11 cellular contexts compared by ENCODE assay signal in the genomic region with DNA sequence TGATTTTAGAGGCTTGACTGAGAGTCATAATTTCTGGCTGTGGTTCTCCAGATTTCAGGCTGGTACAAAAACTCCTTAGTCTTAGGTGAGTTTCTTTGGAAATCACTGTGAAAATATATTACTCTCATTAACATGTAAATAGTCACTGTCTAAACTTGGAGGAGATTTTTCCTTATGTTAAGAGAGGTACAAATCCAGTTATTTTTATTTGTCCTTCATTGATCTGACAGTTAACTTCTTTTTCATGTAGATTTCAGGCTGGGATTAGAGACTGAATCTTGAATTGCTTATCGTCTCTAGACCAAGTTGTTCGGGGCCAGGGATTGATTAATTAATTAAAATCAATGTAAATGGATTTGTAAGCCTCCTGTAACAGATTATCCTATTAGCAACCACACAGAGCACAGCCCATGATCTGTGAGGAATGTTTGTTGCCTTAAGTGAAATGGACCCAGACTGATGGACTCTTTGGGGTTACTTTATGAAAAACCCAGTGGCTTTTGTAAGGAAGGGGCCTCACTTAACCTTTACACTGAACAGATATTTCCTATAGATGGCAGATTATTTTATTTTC. TPM values are rescaled to one million over a fixed set of nuclear protein-coding genes. Genes with fewer than 3 reads are reported as not detected.
DNase-seq lines count a peak whose midpoint lies in the region; ATAC-seq and TF ChIP-seq lines count a peak whose summit lies in the region.
"Had no signal": no experiment of that assay in that cellular context is flagged by ENCODE, and none has a peak within 500 bp of the region (broad histone marks: within the 10 kb centered on the region; RNA-seq: fewer than 3 reads in every experiment).

No MANE protein-coding gene starts in this region.

- 56 to 69% (median 66%) methylated on average over 2 of the region's 2 CpGs for WGBS in heart left ventricle, 4 donors
- WGBS in esophagus squamous epithelium, 2 donors, result 65 to 67% methylated on average over 2 of the region's 2 CpGs
- 39 to 45% methylated on average over 2 of the region's 2 CpGs for WGBS in aorta, 2 donors

- CTCF ChIA-PET in naive thymus-derived CD4-positive, alpha-beta T cell (lab: Charles Lee), result no interaction called here

- no peak for ATAC-seq in heart left ventricle
- no peak for ATAC-seq in Right ventricle myocardium inferior
- ATAC-seq in aorta (ENCODE audit: low FRiP score), result no peak
- no peak for ATAC-seq in naive thymus-derived CD4-positive, alpha-beta T cell

- H3K27me3 ChIP-seq in heart left ventricle (peaks cover 0 to 15% (median 0%) of the 10 kb centered on the region in 9 donors), esophagus squamous epithelium (no peaks in the 10 kb centered on the region), aorta (ENCODE audit: control insufficient read depth in 1 of 2, insufficient read depth in 2 of 2, low read length in 1 of 2) (no peaks in the 10 kb centered on the region)
- peaks cover 0 to 6% of the 10 kb centered on the region in 2 donors for H3K27me3 ChIP-seq in naive thymus-derived CD4-positive, alpha-beta T cell (ENCODE audit: control insufficient read depth in 2 of 2, insufficient read depth in 2 of 2, low read length in 2 of 2)

- no peaks in the 10 kb centered on the region for H3K27me3 Mint-ChIP-seq in osteocyte (ENCODE audit: unreplicated experiment)
- H3K27me3 Mint-ChIP-seq in naive thymus-derived CD4-positive, alpha-beta T cell, result peaks cover 67 to 86% (median 75%) of the 10 kb centered on the region in 5 donors

- peaks cover 22 to 73% (median 57%) of the 10 kb centered on the region in 12 donors for H3K4me1 ChIP-seq in heart left ventricle
- peaks cover 22 to 81% (median 46%) of the 10 kb centered on the region in 3 donors for H3K4me1 ChIP-seq in esophagus squamous epithelium
- peaks cover 3 to 12% of the 10 kb centered on the region in 2 donors for H3K4me1 ChIP-seq in aorta (ENCODE audit: control insufficient read depth in 1 of 2, insufficient read depth in 2 of 2, low read length in 2 of 2)
- H3K4me1 ChIP-seq in naive thymus-derived CD4-positive, alpha-beta T cell (ENCODE audit: control insufficient read depth in 2 of 2, insufficient read depth in 2 of 2, low read length in 2 of 2), result peaks cover 0 to 5% of the 10 kb centered on the region in 2 donors

- H3K27ac ChIP-seq in heart left ventricle (peak overlapping the region in 11 of 12 donors; percentile 72 to 92 (median 89)), esophagus squamous epithelium (peak overlapping the region; percentile 89 to 95 (median 92)), aorta (ENCODE audit: low read depth in 1 of 2, low read length in 2 of 2) (peak overlapping the region; percentile 25 to 99)
- no peak overlapping the region for H3K27ac ChIP-seq in naive thymus-derived CD4-positive, alpha-beta T cell (ENCODE audit: low read depth, low read length)

- POLR2A ChIA-PET in naive thymus-derived CD4-positive, alpha-beta T cell (lab: Charles Lee), result no interaction called here

- H3K9me3 Mint-ChIP-seq in osteocyte (ENCODE audit: unreplicated experiment), result no peaks in the 10 kb centered on the region
- H3K9me3 Mint-ChIP-seq in naive thymus-derived CD4-positive, alpha-beta T cell, result no peaks in the 10 kb centered on the region
- H3K9me3 Mint-ChIP-seq: activated CD4-positive, alpha-beta T cell treated with anti-CD3 and anti-CD28 coated beads, Interleukin-2, amount 10 ng/mL, durations not matched to agents 24 days and 14 days had no signal

- peaks cover 88% of the 10 kb centered on the region for H3K4me1 Mint-ChIP-seq in osteocyte (ENCODE audit: unreplicated experiment)
- H3K4me1 Mint-ChIP-seq in naive thymus-derived CD4-positive, alpha-beta T cell, result peaks cover 6 to 22% (median 11%) of the 10 kb centered on the region in 7 donors

- no peak overlapping the region for H3K4me3 ChIP-seq in heart left ventricle
- H3K4me3 ChIP-seq in esophagus squamous epithelium, result no peak overlapping the region
- no peak overlapping the region for H3K4me3 ChIP-seq in aorta (ENCODE audit: low read length in 2 of 2)
- H3K4me3 ChIP-seq in naive thymus-derived CD4-positive, alpha-beta T cell (ENCODE audit: low read length), result no peak overlapping the region

- H3K36me3 Mint-ChIP-seq in osteocyte (ENCODE audit: unreplicated experiment), result peaks cover 3% of the 10 kb centered on the region
- H3K36me3 Mint-ChIP-seq in naive thymus-derived CD4-positive, alpha-beta T cell, result no peaks in the 10 kb centered on the region

- TF ChIP-seq CTCF in heart left ventricle (IDR thresholded peaks at IDR 0.05), result no peak
- no peak for TF ChIP-seq CTCF in esophagus squamous epithelium (IDR thresholded peaks at IDR 0.05)
- no peak for TF ChIP-seq CTCF in osteocyte (IDR thresholded peaks at IDR 0.05)

- intact Hi-C loops in heart left ventricle (cut with DNase I), result no loop called here
- intact Hi-C loops in Right ventricle myocardium inferior (cut with DNase I), result no loop called here
- intact Hi-C loops in esophagus squamous epithelium (cut with DNase I), result no loop called here
- intact Hi-C loops in aorta (cut with DNase I), result loop anchor here in 1 of 2 donors (10.0 kb wide), 1 partner anchor 69 kb away; no protein-coding TSS in a partner anchor
- intact Hi-C loops in naive thymus-derived CD4-positive, alpha-beta T cell (cut with micrococcal nuclease), result no loop called here

- no peaks in the 10 kb centered on the region for H3K9me3 ChIP-seq in heart left ventricle
- H3K9me3 ChIP-seq in esophagus squamous epithelium, result no peaks in the 10 kb centered on the region
- no peaks in the 10 kb centered on the region for H3K9me3 ChIP-seq in aorta (ENCODE audit: control insufficient read depth, low read length)
- H3K9me3 ChIP-seq in naive thymus-derived CD4-positive, alpha-beta T cell (ENCODE audit: control insufficient read depth in 2 of 3, low read length in 3 of 3), result no peaks in the 10 kb centered on the region

- peak overlapping the region; percentile 40 for H3K4me3 Mint-ChIP-seq in osteocyte (ENCODE audit: unreplicated experiment)
- H3K4me3 Mint-ChIP-seq in naive thymus-derived CD4-positive, alpha-beta T cell, result no peak overlapping the region
- H3K4me3 Mint-ChIP-seq: activated CD4-positive, alpha-beta T cell treated with anti-CD3 and anti-CD28 coated beads, Interleukin-2, amount 10 ng/mL, durations not matched to agents 24 days and 14 days had no signal

- peak overlapping the region; percentile 99 for H3K27ac Mint-ChIP-seq in osteocyte (ENCODE audit: unreplicated experiment)
- H3K27ac Mint-ChIP-seq in naive thymus-derived CD4-positive, alpha-beta T cell, result no peak overlapping the region
- H3K27ac Mint-ChIP-seq: activated CD4-positive, alpha-beta T cell treated with anti-CD3 and anti-CD28 coated beads, Interleukin-2, amount 10 ng/mL, durations not matched to agents 24 days and 14 days had no signal

- no peaks in the 10 kb centered on the region for H3K36me3 ChIP-seq in heart left ventricle
- H3K36me3 ChIP-seq in esophagus squamous epithelium, result no peaks in the 10 kb centered on the region
- peaks cover 0 to 1% of the 10 kb centered on the region in 2 donors for H3K36me3 ChIP-seq in aorta (ENCODE audit: control insufficient read depth in 1 of 2, insufficient read depth in 2 of 2, low read length in 1 of 2)
- H3K36me3 ChIP-seq in naive thymus-derived CD4-positive, alpha-beta T cell (ENCODE audit: control insufficient read depth in 2 of 3, insufficient read depth in 3 of 3, low read length in 3 of 3), result no peaks in the 10 kb centered on the region

- TF ChIP-seq POLR2A in heart left ventricle (IDR thresholded peaks at IDR 0.05) (no peak), esophagus squamous epithelium (IDR thresholded peaks at IDR 0.05) (no peak)

- DNase-seq in heart left ventricle, result no peak
- DNase-seq in Right ventricle myocardium inferior (ENCODE audit: missing footprints), result no peak
- no peak for DNase-seq in esophagus squamous epithelium (lab: John Stamatoyannopoulos, UW)
- no peak for DNase-seq in osteocyte (ENCODE audit: extremely low spot score, unreplicated experiment)
- DNase-seq in aorta, result no peak
- no peak for DNase-seq in naive thymus-derived CD4-positive, alpha-beta T cell
- no peak for DNase-seq in retina
- DNase-seq in UCSD-AML1 (lab: John Stamatoyannopoulos, UW; ENCODE audit: unreplicated experiment), result no peak
- DNase-seq: activated CD4-positive, alpha-beta T cell treated with anti-CD3 and anti-CD28 coated beads, Interleukin-2, amount 10 ng/mL, durations not matched to agents 24 days and 14 days; activated gamma-delta T cell; NCI-H2081 treated with DMSO at 0.1 percent for 48 hours had no signal

RNA-seq across cellular contexts. Expression of gene TEAD1, which starts 21.1 kb away (rescaled TPM):
- total RNA-seq in heart left ventricle (100 to 1,000 TPM in 7 of 9 donors, 10 to 100 TPM in 2; 89.8 to 161 (median 116) TPM), Right ventricle myocardium inferior (126 TPM), esophagus squamous epithelium (10 to 100 TPM; 33.3 to 75.2 (median 49.8) TPM), osteocyte (152 and 154 TPM in 2 replicates), aorta (10 to 100 TPM; 56.5 to 64.9 TPM)
- polyA plus RNA-seq in heart left ventricle (10 to 100 TPM; 14.4 to 88.5 TPM), aorta (10 to 100 TPM; 10.8 to 12.0 TPM)
- total RNA-seq in naive thymus-derived CD4-positive, alpha-beta T cell, result under 1 TPM in 2 of 5 experiments, not detected in 3; 0.07 to 0.22 TPM
- polyA plus RNA-seq in naive thymus-derived CD4-positive, alpha-beta T cell, result under 1 TPM in 1 of 2 donors, not detected in 1; 0.02 TPM

Comparison
In these comparisons a context has a peak if more than half of its experiments do, and no peak if none do; other contexts are left out.
1. RNA of gene TEAD1, which starts 21.1 kb away (total RNA-seq): 152 to 154 TPM in osteocyte, 126 TPM in Right ventricle myocardium inferior (single experiment), 89.8 to 161 TPM in heart left ventricle, 56.5 to 64.9 TPM in aorta and 33.3 to 75.2 TPM in esophagus squamous epithelium; 0.07 to 0.22 TPM in naive thymus-derived CD4-positive, alpha-beta T cell; every median in the first group is over 10 times any median in the second.